In genomic region chr9:125913551-125913950, GRCh38 we compare ENCODE assay signal across 21 cellular contexts.
"Had no signal": no experiment of that assay in that cellular context is flagged by ENCODE, and none has a peak within 500 bp of the region (broad histone marks: within the 10 kb centered on the region; RNA-seq: fewer than 3 reads in every experiment).

No MANE protein-coding gene starts in this region.

- DNase-seq: activated CD4-positive, alpha-beta T cell treated with anti-CD3 and anti-CD28 coated beads for 1 hour; activated CD8-positive, alpha-beta memory T cell treated with anti-CD3 and anti-CD28 coated beads for 24 hours; activated CD8-positive, alpha-beta memory T cell treated with anti-CD3 and anti-CD28 coated beads, Interleukin-2, amount 50 U/mL, for 48 hours; activated effector memory CD4-positive, alpha-beta T cell treated with anti-CD3 and anti-CD28 coated beads, Interleukin-2, amount 50 U/mL, for 16 hours; activated naive CD4-positive, alpha-beta T cell treated with anti-CD3 and anti-CD28 coated beads, Interleukin-2, amount 50 U/mL, for 16 hours; activated T-cell treated with anti-CD3 and anti-CD28 coated beads, Interleukin-2, amount 50 U/mL, for 72 hours; aorta; cerebellar nuclear complex; effector CD4-positive, alpha-beta T cell; mesenchymal stem cell; naive thymus-derived CD4-positive, alpha-beta T cell; psoas muscle; right cardiac atrium; small intestine; stimulated activated CD4-positive, alpha-beta T cell treated with anti-CD3 and anti-CD28 coated beads, Interleukin-15, amount 100 ng/mL, for 24 hours; stimulated activated CD4-positive, alpha-beta T cell treated with anti-CD3 and anti-CD28 coated beads, Interleukin-2, amount 100 ng/mL, for 48 hours; uterus; WERI-Rb-1 had no signal

- H3K4me3 ChIP-seq: breast epithelium, gastroesophageal sphincter, psoas muscle, tibial nerve, uterus had no signal

- H3K27me3 ChIP-seq: breast epithelium, gastroesophageal sphincter, tibial nerve, uterus had no signal

- H3K9me3 ChIP-seq: breast epithelium, gastroesophageal sphincter, psoas muscle, tibial nerve, uterus had no signal

- H3K36me3 ChIP-seq: breast epithelium, uterus had no signal

- H3K4me1 ChIP-seq: breast epithelium, psoas muscle, uterus had no signal

- H3K27ac ChIP-seq: breast epithelium, gastroesophageal sphincter, psoas muscle, tibial nerve, uterus, WERI-Rb-1 had no signal
